1 cellular context compared by ENCODE assay signal in genomic region chr1:195745170-195746009, GRCh38.
TF ChIP-seq lines count a peak whose summit lies in the region.

No MANE protein-coding gene starts in this region.

TF ChIP-seq in GM23338, 12 proteins besides CTCF, POLR2A, EP300 and RAD21 (continued from another document):
- TF ChIP-seq ZNF462 (CRISPR knock-in tag; IDR thresholded peaks at IDR 0.05) (no peak), EZH2 (IDR thresholded peaks at IDR 0.05; ENCODE audit: low read depth, unreplicated experiment) (no peak), ZNF114 (CRISPR knock-in tag; IDR thresholded peaks at IDR 0.05) (no peak)
